In genomic region chr5:36607838-36608783, GRCh38 we compare ENCODE assay signal across 11 cellular contexts. TPM values are rescaled to one million over a fixed set of nuclear protein-coding genes. Genes with fewer than 3 reads are reported as not detected.
DNase-seq lines count a peak whose midpoint lies in the region; ATAC-seq and TF ChIP-seq lines count a peak whose summit lies in the region.
"Had no signal": no experiment of that assay in that cellular context is flagged by ENCODE, and none has a peak within 500 bp of the region (broad histone marks: within the 10 kb centered on the region; RNA-seq: fewer than 3 reads in every experiment).

No MANE protein-coding gene starts in this region.

- no peaks in the 10 kb centered on the region for H3K9me3 Mint-ChIP-seq in chondrocyte (ENCODE audit: low read depth)
- H3K9me3 Mint-ChIP-seq: activated naive CD4-positive, alpha-beta T cell treated with anti-CD3 and anti-CD28 coated beads for 36 hours; T-helper 1 cell treated with Interleukin-12 subunit alpha and Interleukin-12 subunit beta and Interleukin-4 antibody, amounts not matched to agents 30 μg/mL and 1 μg/mL, for 36 hours had no signal

- H3K4me3 Mint-ChIP-seq in chondrocyte (ENCODE audit: unreplicated experiment): peak overlapping the region; percentile 23
- H3K4me3 Mint-ChIP-seq: T-helper 1 cell treated with Interleukin-12 subunit alpha and Interleukin-12 subunit beta and Interleukin-4 antibody, amounts not matched to agents 30 μg/mL and 1 μg/mL, for 36 hours had no signal

- DNase-seq in Right ventricle myocardium superior (no peak), left cardiac atrium (no peak), chondrocyte (ENCODE audit: low spot score) (no peak), medulla oblongata (ENCODE audit: extremely low spot score) (peak; percentile 66), upper lobe of right lung (no peak), SW480 (ENCODE audit: low spot score) (no peak), GM20000 (ENCODE audit: low spot score) (no peak)
- DNase-seq: activated naive CD4-positive, alpha-beta T cell treated with anti-CD3 and anti-CD28 coated beads for 36 hours; NCI-H1417 treated with DMSO at 0.1 percent for 48 hours had no signal

- no peak for TF ChIP-seq CTCF in chondrocyte (IDR thresholded peaks at IDR 0.05)
- no peak for TF ChIP-seq CTCF in upper lobe of right lung (IDR thresholded peaks at IDR 0.05)
- TF ChIP-seq CTCF in GM20000 (IDR thresholded peaks at IDR 0.05; ENCODE audit: extremely low read depth, missing control alignments): no peak

- H3K4me3 ChIP-seq in upper lobe of right lung: peak overlapping the region; percentile 62

- no peak overlapping the region for H3K27ac Mint-ChIP-seq in chondrocyte (ENCODE audit: unreplicated experiment)
- H3K27ac Mint-ChIP-seq: activated naive CD4-positive, alpha-beta T cell treated with anti-CD3 and anti-CD28 coated beads for 36 hours; T-helper 1 cell treated with Interleukin-12 subunit alpha and Interleukin-12 subunit beta and Interleukin-4 antibody, amounts not matched to agents 30 μg/mL and 1 μg/mL, for 36 hours had no signal

- peak; percentile 28 for ATAC-seq in Right ventricle myocardium superior (ENCODE audit: poor library complexity)
- no peak for ATAC-seq in left cardiac atrium
- peak; percentile 44 for ATAC-seq in upper lobe of right lung
- ATAC-seq in GM19395 (IDR thresholded peaks at IDR 0.05; ENCODE audit: unreplicated experiment): no peak

- peaks cover 16% of the 10 kb centered on the region for H3K4me1 ChIP-seq in upper lobe of right lung

- H3K36me3 Mint-ChIP-seq in chondrocyte (ENCODE audit: low read depth): no peaks in the 10 kb centered on the region

- H3K27me3 Mint-ChIP-seq in chondrocyte (ENCODE audit: low read depth): peaks cover 2% of the 10 kb centered on the region

- no peaks in the 10 kb centered on the region for H3K36me3 ChIP-seq in upper lobe of right lung

- peaks cover 39% of the 10 kb centered on the region for H3K4me1 Mint-ChIP-seq in chondrocyte (ENCODE audit: low read depth)

- no peaks in the 10 kb centered on the region for H3K9me3 ChIP-seq in upper lobe of right lung

- no peak overlapping the region for H3K27ac ChIP-seq in upper lobe of right lung

- intact Hi-C loops in Right ventricle myocardium superior (cut with DNase I): loop anchor here (5.0 to 10.0 kb wide), 2 partner anchors 84 to 193 kb away; no protein-coding TSS in a partner anchor
- intact Hi-C loops in left cardiac atrium (cut with DNase I): loop anchor here in 1 of 2 donors (5.0 to 10.0 kb wide), 2 partner anchors 44 to 193 kb away; no protein-coding TSS in a partner anchor
- intact Hi-C loops in upper lobe of right lung (cut with DNase I): no loop called here

- peaks cover 18% of the 10 kb centered on the region for H3K27me3 ChIP-seq in upper lobe of right lung

RNA-seq across cellular contexts. Expression of gene SLC1A3, which starts 1.7 kb away (rescaled TPM):
- total RNA-seq in Right ventricle myocardium superior: 93.8 TPM
- 10 to 100 TPM; 44.9 to 66.6 TPM for total RNA-seq in left cardiac atrium
- 1.3 to 5.1 TPM (median 1.8 TPM) in 3 replicates for total RNA-seq in chondrocyte
- 43.5 TPM for total RNA-seq in upper lobe of right lung

Comparison
In these comparisons a context has a peak if more than half of its experiments do, and no peak if none do; other contexts are left out.
1. ATAC-seq: peak in Right ventricle myocardium superior (single experiment) and upper lobe of right lung (single experiment); none in left cardiac atrium (0 of 2) and GM19395 (single experiment).